19 cellular contexts compared by ENCODE assay signal in genomic region chr9:134286513-134287245, GRCh38. TPM values are rescaled to one million over a fixed set of nuclear protein-coding genes. Genes with fewer than 3 reads are reported as not detected.
DNase-seq lines count a peak whose midpoint lies in the region; ATAC-seq and TF ChIP-seq lines count a peak whose summit lies in the region.
"Had no signal": no experiment of that assay in that cellular context is flagged by ENCODE, and none has a peak within 500 bp of the region (broad histone marks: within the 10 kb centered on the region; RNA-seq: fewer than 3 reads in every experiment).

No MANE protein-coding gene starts in this region.

- intact Hi-C loops in psoas muscle (cut with DNase I) = no loop called here

- H3K9ac ChIP-seq in SK-N-SH (no peak overlapping the region), OCI-LY1 (ENCODE audit: low read length) (peak overlapping the region; percentile 75)
- H3K9ac ChIP-seq: parathyroid adenoma had no signal

- no peak for TF ChIP-seq EP300 in SK-N-SH (IDR thresholded peaks at IDR 0.05; ENCODE audit: borderline replicate concordance in 1 of 2, low read depth in 1 of 2, low read length in 1 of 2)

- DNase-seq in SK-N-SH = peak; percentile 56
- DNase-seq in fibroblast of peridontal ligament (ENCODE audit: extremely low read depth) = peak; percentile 10
- peak; percentile 9 to 27 for DNase-seq in psoas muscle
- DNase-seq in omental fat pad (ENCODE audit: low spot score) = no peak
- no peak for DNase-seq in NCI-H345 (lab: John Stamatoyannopoulos, UW)
- DNase-seq: activated CD8-positive, alpha-beta T cell treated with anti-CD3 and anti-CD28 coated beads, Interleukin-2, amount 10 ng/mL, durations not matched to agents 7 days and 5 days; COR-L47; Karpas-422; NCI-H1694 treated with DMSO at 0.1 percent for 48 hours; NCI-H510A treated with DMSO at 0.1 percent for 48 hours; stimulated activated naive CD4-positive, alpha-beta T cell had no signal

- ATAC-seq in SK-N-SH treated with all-trans-retinoic acid at 6 μM for 48 hours (no peak), psoas muscle (no peak), omental fat pad (ENCODE audit: low FRiP score) (no peak), GM18517 (IDR thresholded peaks at IDR 0.05; ENCODE audit: unreplicated experiment) (no peak)
- ATAC-seq: activated CD8-positive, alpha-beta T cell treated with anti-CD3 and anti-CD28 coated beads, Interleukin-2, amount 10 ng/mL, durations not matched to agents 7 days and 5 days; esophagus mucosa; heart left ventricle had no signal

- TF ChIP-seq RAD21 in SK-N-SH (IDR thresholded peaks at IDR 0.05; ENCODE audit: low read length) = no peak

- POLR2A ChIA-PET in SK-N-SH (lab: Yijun Ruan, JAX) = interaction anchor here (1.3 kb wide), 1 partner anchor 7 kb away, joined by 5 read pairs; no protein-coding TSS in a partner anchor

- H2AFZ ChIP-seq in SK-N-SH (ENCODE audit: low read depth) (no peak overlapping the region), OCI-LY1 (ENCODE audit: low read length) (no peak overlapping the region)
- H2AFZ ChIP-seq: parathyroid adenoma, PC-9 had no signal

- no peaks in the 10 kb centered on the region for H3K9me3 ChIP-seq in SK-N-SH
- H3K9me3 ChIP-seq in OCI-LY1 (ENCODE audit: low read length) = no peaks in the 10 kb centered on the region
- H3K9me3 ChIP-seq in psoas muscle = no peaks in the 10 kb centered on the region
- H3K9me3 ChIP-seq: heart left ventricle had no signal

- H3K4me1 ChIP-seq in SK-N-SH (ENCODE audit: control insufficient read depth in 1 of 2, insufficient read depth in 2 of 2, low read depth in 1 of 2, low read length in 1 of 2) (peaks cover 0 to 15% of the 10 kb centered on the region in 2 experiments; a peak in 1 of 4 replicates), OCI-LY1 (ENCODE audit: insufficient read depth, low read length, severe bottlenecking) (peaks cover 53% of the 10 kb centered on the region), psoas muscle (peaks cover 28% of the 10 kb centered on the region)
- H3K4me1 ChIP-seq: parathyroid adenoma had no signal

- 74% methylated on average over 18 of the region's 24 CpGs for WGBS in SK-N-SH (ENCODE audit: low lambda C conversion rate)
- WGBS in psoas muscle, 3 donors = 54 to 68% (median 57%) methylated on average over 24 of the region's 24 CpGs

- H3K79me2 ChIP-seq in SK-N-SH (ENCODE audit: insufficient read depth) (no peaks in the 10 kb centered on the region), OCI-LY1 (ENCODE audit: insufficient read depth, low read length) (no peaks in the 10 kb centered on the region)
- H3K79me2 ChIP-seq: parathyroid adenoma had no signal

- H3K4me3 ChIP-seq in SK-N-SH (ENCODE audit: low read depth in 2 of 2, low read length in 1 of 2) (no peak overlapping the region), OCI-LY1 (ENCODE audit: low read depth, low read length, poor library complexity, severe bottlenecking) (peak overlapping the region; percentile 49), psoas muscle (no peak overlapping the region)
- H3K4me3 ChIP-seq: coronary artery, heart left ventricle, PC-9 had no signal

- H3F3A ChIP-seq in SK-N-SH (replicated peaks; ENCODE audit: insufficient read depth) (no peaks in the 10 kb centered on the region), OCI-LY1 (ENCODE audit: insufficient read depth, low read length) (no peaks in the 10 kb centered on the region)

- no peak for TF ChIP-seq CTCF in SK-N-SH (IDR thresholded peaks at IDR 0.05)
- TF ChIP-seq CTCF in OCI-LY1 (IDR thresholded peaks at IDR 0.05; ENCODE audit: low read length) = peak; percentile 23; the same call in 1 of the 2 replicates
- TF ChIP-seq CTCF in psoas muscle (IDR thresholded peaks at IDR 0.05) = no peak
- no peak for TF ChIP-seq CTCF in omental fat pad (IDR thresholded peaks at IDR 0.05)

- H4K20me1 ChIP-seq in SK-N-SH (ENCODE audit: insufficient read depth) (no peaks in the 10 kb centered on the region), OCI-LY1 (ENCODE audit: insufficient read depth, low read length) (no peaks in the 10 kb centered on the region)

- no peaks in the 10 kb centered on the region for H3K36me3 ChIP-seq in SK-N-SH (replicated peaks in 1 of 2; ENCODE audit: control insufficient read depth in 1 of 2, insufficient read depth in 2 of 2, low read length in 1 of 2)
- no peaks in the 10 kb centered on the region for H3K36me3 ChIP-seq in OCI-LY1 (ENCODE audit: insufficient read depth, low read length)
- H3K36me3 ChIP-seq in psoas muscle (ENCODE audit: insufficient read depth in 1 of 2, low read depth in 1 of 2) = no peaks in the 10 kb centered on the region
- H3K36me3 ChIP-seq: heart left ventricle had no signal

- H3K9me2 ChIP-seq in SK-N-SH (no peaks in the 10 kb centered on the region), OCI-LY1 (ENCODE audit: low read depth, low read length) (no peaks in the 10 kb centered on the region)

- CTCF ChIA-PET in SK-N-SH (lab: Yijun Ruan, JAX) = interaction anchor here (1.0 to 2.1 kb wide), 5 partner anchors 14 to 116 kb away, joined by 3 to 6 read pairs (median 5); no protein-coding TSS in a partner anchor

- H3K27me3 ChIP-seq in SK-N-SH (ENCODE audit: insufficient read depth) (no peaks in the 10 kb centered on the region), OCI-LY1 (ENCODE audit: insufficient read depth, low read length) (no peaks in the 10 kb centered on the region), psoas muscle (ENCODE audit: insufficient read depth in 3 of 3, low read length in 2 of 3) (no peaks in the 10 kb centered on the region)

- H3K27ac ChIP-seq in SK-N-SH (ENCODE audit: low read depth in 2 of 2, low read length in 1 of 2) (peak overlapping the region in 1 of 2 experiments; percentile 36; a peak in 1 of 4 replicates), OCI-LY1 (ENCODE audit: low read depth, low read length, poor library complexity, severe bottlenecking) (peak overlapping the region; percentile 95), psoas muscle (no peak overlapping the region)
- H3K27ac ChIP-seq: coronary artery, heart left ventricle, parathyroid adenoma, PC-9 had no signal

- H3K4me2 ChIP-seq in SK-N-SH (no peak overlapping the region), OCI-LY1 (ENCODE audit: low read length) (peak overlapping the region; percentile 73)
- H3K4me2 ChIP-seq: PC-9 had no signal

TF ChIP-seq in SK-N-SH, 30 proteins besides CTCF, POLR2A, EP300 and RAD21:
- TF ChIP-seq NFIC (IDR thresholded peaks at IDR 0.05; ENCODE audit: borderline replicate concordance) (no peak), USF1 (IDR thresholded peaks at IDR 0.05; ENCODE audit: borderline replicate concordance, low read depth) (no peak), FOXJ3 (CRISPR knock-in tag; IDR thresholded peaks at IDR 0.05) (no peak), RFX5 (IDR thresholded peaks at IDR 0.05; ENCODE audit: low read length) (no peak), FOSL2 (IDR thresholded peaks at IDR 0.05; ENCODE audit: borderline replicate concordance, low read depth) (no peak)
TF ChIP-seq in SK-N-SH: peak in this region for 0.

TF ChIP-seq in SK-N-SH treated with all-trans-retinoic acid at 6 μM for 48 hours, 23 proteins besides CTCF, POLR2A, EP300 and RAD21 (continues in another document):
- no peak for TF ChIP-seq ZFP30 (CRISPR knock-in tag; IDR thresholded peaks at IDR 0.05)
- no peak for TF ChIP-seq ZFP3 (CRISPR knock-in tag; IDR thresholded peaks at IDR 0.05)
- no peak for TF ChIP-seq PPARA (CRISPR knock-in tag; IDR thresholded peaks at IDR 0.05; ENCODE audit: borderline replicate concordance)
- TF ChIP-seq CSRNP3 (CRISPR knock-in tag; IDR thresholded peaks at IDR 0.05) = no peak
- no peak for TF ChIP-seq ZC3H10 (CRISPR knock-in tag; IDR thresholded peaks at IDR 0.05)
- TF ChIP-seq PATZ1 (CRISPR knock-in tag; IDR thresholded peaks at IDR 0.05; ENCODE audit: borderline replicate concordance) = no peak
- no peak for TF ChIP-seq ISL1 (CRISPR knock-in tag; IDR thresholded peaks at IDR 0.05)

RNA-seq across cellular contexts. Expression of gene RXRA, which starts 39.6 kb away (rescaled TPM):
- 5.2 and 7.6 TPM in 2 replicates for polyA plus RNA-seq in SK-N-SH (2012; rRNA removed)
- polyA plus RNA-seq in SK-N-SH (2012; cell fraction: cytosol; rRNA removed) = 3.4 and 5.5 TPM in 2 replicates
- polyA plus RNA-seq in SK-N-SH (2012; cell fraction: nucleus; rRNA removed) = 8.0 and 8.8 TPM in 2 replicates
- total RNA-seq in psoas muscle = 100 to 1,000 TPM in 3 of 4 donors, 10 to 100 TPM in 1; 84.3 to 192 (median 147) TPM
- 100 to 1,000 TPM in 1 of 3 donors, 10 to 100 TPM in 2; 37.7 to 156 (median 76.4) TPM for polyA plus RNA-seq in psoas muscle
- total RNA-seq in omental fat pad = 10 to 100 TPM; 53.3 to 87.8 (median 69.6) TPM

Comparison
In these comparisons a context has a peak if more than half of its experiments do, and no peak if none do; other contexts are left out.
1. DNase-seq: peak in SK-N-SH (single experiment), fibroblast of peridontal ligament (single experiment) and psoas muscle (2 of 2); none in omental fat pad (single experiment) and NCI-H345 (single experiment).